Comparison of ENCODE assay signal across 12 cellular contexts in the genomic region with DNA sequence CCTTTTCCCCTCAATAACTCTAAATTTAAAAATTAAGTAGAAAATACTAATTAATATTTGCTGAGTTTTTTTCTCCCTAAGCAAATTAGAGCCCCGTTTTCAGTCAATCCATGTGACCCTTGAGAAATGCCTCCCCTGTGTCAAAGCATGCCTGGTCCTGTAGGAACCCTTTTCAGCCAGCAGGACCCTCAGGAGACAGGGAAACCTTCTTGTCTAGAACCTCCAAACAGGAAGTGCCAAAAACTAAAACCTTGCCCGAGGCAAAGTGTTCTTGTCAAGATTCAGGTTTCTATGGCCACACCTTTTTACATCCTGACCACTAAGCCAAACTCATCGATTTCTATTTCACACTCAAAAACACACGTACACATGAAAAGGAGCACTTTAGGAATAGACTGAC.
DNase-seq lines count a peak whose midpoint lies in the region; ATAC-seq and TF ChIP-seq lines count a peak whose summit lies in the region.
"Had no signal": no experiment of that assay in that cellular context is flagged by ENCODE, and none has a peak within 500 bp of the region (broad histone marks: within the 10 kb centered on the region; RNA-seq: fewer than 3 reads in every experiment).

No MANE protein-coding gene starts in this region.

- no peaks in the 10 kb centered on the region for H3K9me3 ChIP-seq in naive thymus-derived CD4-positive, alpha-beta T cell (ENCODE audit: control insufficient read depth in 2 of 3, low read length in 3 of 3)
- H3K9me3 ChIP-seq: MG63, neutrophil had no signal

- no peaks in the 10 kb centered on the region for H3K36me3 ChIP-seq in naive thymus-derived CD4-positive, alpha-beta T cell (ENCODE audit: control insufficient read depth in 2 of 3, insufficient read depth in 3 of 3, low read length in 3 of 3)
- H3K36me3 ChIP-seq: MG63, neutrophil had no signal

- no peaks in the 10 kb centered on the region for H3K27me3 ChIP-seq in naive thymus-derived CD4-positive, alpha-beta T cell (ENCODE audit: control insufficient read depth in 2 of 2, insufficient read depth in 2 of 2, low read length in 2 of 2)
- H3K27me3 ChIP-seq: MG63, neutrophil had no signal

- no peak overlapping the region for H3K27ac ChIP-seq in naive thymus-derived CD4-positive, alpha-beta T cell (ENCODE audit: low read depth, low read length)
- H3K27ac ChIP-seq: neutrophil had no signal

- no peak overlapping the region for H3K4me3 Mint-ChIP-seq in activated naive CD8-positive, alpha-beta T cell treated with anti-CD3 and anti-CD28 coated beads for 36 hours
- peak overlapping the region in 3 of 10 donors; percentile 15 to 33 (median 18) for H3K4me3 Mint-ChIP-seq in naive thymus-derived CD4-positive, alpha-beta T cell
- H3K4me3 Mint-ChIP-seq in osteocyte (ENCODE audit: unreplicated experiment) = no peak overlapping the region

- no peak for TF ChIP-seq CTCF in osteocyte (IDR thresholded peaks at IDR 0.05)

- H3K9me3 Mint-ChIP-seq in activated naive CD8-positive, alpha-beta T cell treated with anti-CD3 and anti-CD28 coated beads for 36 hours = no peaks in the 10 kb centered on the region
- H3K9me3 Mint-ChIP-seq in naive thymus-derived CD4-positive, alpha-beta T cell = no peaks in the 10 kb centered on the region
- no peaks in the 10 kb centered on the region for H3K9me3 Mint-ChIP-seq in osteocyte (ENCODE audit: unreplicated experiment)

- ATAC-seq in naive thymus-derived CD4-positive, alpha-beta T cell = no peak
- ATAC-seq in HG03045 (IDR thresholded peaks at IDR 0.05; ENCODE audit: unreplicated experiment) = no peak

- peak overlapping the region; percentile 13 for H3K27ac Mint-ChIP-seq in activated naive CD8-positive, alpha-beta T cell treated with anti-CD3 and anti-CD28 coated beads for 36 hours
- H3K27ac Mint-ChIP-seq in naive thymus-derived CD4-positive, alpha-beta T cell = peak overlapping the region in 8 of 9 donors; percentile 6 to 91 (median 67)
- H3K27ac Mint-ChIP-seq in osteocyte (ENCODE audit: unreplicated experiment) = no peak overlapping the region

- intact Hi-C loops in naive thymus-derived CD4-positive, alpha-beta T cell (cut with micrococcal nuclease) = loop anchor here (1.0 to 5.0 kb wide), 9 partner anchors 20 to 1070 kb away; partner anchors contain the start of genes NFE2L3 (in 2 of the 2) and SNX10 (in 1 of the 2)

- no peaks in the 10 kb centered on the region for H3K27me3 Mint-ChIP-seq in activated naive CD8-positive, alpha-beta T cell treated with anti-CD3 and anti-CD28 coated beads for 36 hours
- no peaks in the 10 kb centered on the region for H3K27me3 Mint-ChIP-seq in naive thymus-derived CD4-positive, alpha-beta T cell
- H3K27me3 Mint-ChIP-seq in osteocyte (ENCODE audit: unreplicated experiment) = peaks cover 10% of the 10 kb centered on the region

- H3K4me3 ChIP-seq in Jurkat, Clone E6-1 (ENCODE audit: low read length) = no peak overlapping the region
- H3K4me3 ChIP-seq in naive thymus-derived CD4-positive, alpha-beta T cell (ENCODE audit: low read length) = no peak overlapping the region
- H3K4me3 ChIP-seq: MG63 had no signal

- no peaks in the 10 kb centered on the region for H3K36me3 Mint-ChIP-seq in activated naive CD8-positive, alpha-beta T cell treated with anti-CD3 and anti-CD28 coated beads for 36 hours
- H3K36me3 Mint-ChIP-seq in naive thymus-derived CD4-positive, alpha-beta T cell = no peaks in the 10 kb centered on the region
- no peaks in the 10 kb centered on the region for H3K36me3 Mint-ChIP-seq in osteocyte (ENCODE audit: unreplicated experiment)

- peaks cover 0 to 27% of the 10 kb centered on the region in 2 donors for H3K4me1 ChIP-seq in naive thymus-derived CD4-positive, alpha-beta T cell (ENCODE audit: control insufficient read depth in 2 of 2, insufficient read depth in 2 of 2, low read length in 2 of 2)

- CTCF ChIA-PET in naive thymus-derived CD4-positive, alpha-beta T cell (lab: Charles Lee) = interaction anchor here (0.9 to 8.1 kb wide), 13 partner anchors 9 to 277 kb away, joined by 3 to 177 read pairs (median 15); partner anchors contain the start of gene HNRNPA2B1

- peak; percentile 68 for DNase-seq in NCI-H82 (lab: John Stamatoyannopoulos, UW)
- DNase-seq in NCI-H82 treated with DMSO at 0.1 percent for 48 hours (lab: John Stamatoyannopoulos, UW; ENCODE audit: unreplicated experiment) = no peak
- peak; percentile 15 for DNase-seq in Jurkat, Clone E6-1 (ENCODE audit: low read depth, low spot score)
- DNase-seq in activated naive CD8-positive, alpha-beta T cell treated with anti-CD3 and anti-CD28 coated beads for 36 hours = no peak
- DNase-seq in naive thymus-derived CD4-positive, alpha-beta T cell = peak in 1 of 9 donors; percentile 13
- DNase-seq in osteocyte (ENCODE audit: extremely low spot score, unreplicated experiment) = no peak
- no peak for DNase-seq in NCI-H2227 treated with DMSO at 0.1 percent for 48 hours (lab: John Stamatoyannopoulos, UW)
- DNase-seq: amniotic stem cell, MG63, T-helper 9 cell had no signal

- H3K4me1 Mint-ChIP-seq in activated naive CD8-positive, alpha-beta T cell treated with anti-CD3 and anti-CD28 coated beads for 36 hours = peaks cover 32% of the 10 kb centered on the region
- H3K4me1 Mint-ChIP-seq in naive thymus-derived CD4-positive, alpha-beta T cell = peaks cover 13 to 63% (median 30%) of the 10 kb centered on the region in 7 donors
- peaks cover 13% of the 10 kb centered on the region for H3K4me1 Mint-ChIP-seq in osteocyte (ENCODE audit: unreplicated experiment)

- POLR2A ChIA-PET in naive thymus-derived CD4-positive, alpha-beta T cell (lab: Charles Lee) = interaction anchor here (1.0 to 11.0 kb wide), 8 partner anchors 9 to 105 kb away, joined by 3 to 236 read pairs (median 6); partner anchors contain the start of genes CBX3 and HNRNPA2B1

Comparison
In these comparisons a context has a peak if more than half of its experiments do, and no peak if none do; other contexts are left out.
1. DNase-seq: peak in NCI-H82 (single experiment) and Jurkat, Clone E6-1 (single experiment); none in NCI-H82 treated with DMSO at 0.1 percent for 48 hours (single experiment), activated naive CD8-positive, alpha-beta T cell treated with anti-CD3 and anti-CD28 coated beads for 36 hours (single experiment), osteocyte (single experiment) and NCI-H2227 treated with DMSO at 0.1 percent for 48 hours (single experiment).